8 cellular contexts compared by ENCODE assay signal in genomic region chr1:39672551-39672947, GRCh38. TPM values are rescaled to one million over a fixed set of nuclear protein-coding genes. Genes with fewer than 3 reads are reported as not detected.
DNase-seq lines count a peak whose midpoint lies in the region; ATAC-seq and TF ChIP-seq lines count a peak whose summit lies in the region.

No MANE protein-coding gene starts in this region.

- H3K9ac ChIP-seq in GM23248: no peak overlapping the region

- H3K9me2 ChIP-seq in GM23248 (ENCODE audit: insufficient read depth): no peaks in the 10 kb centered on the region

- H3K27me3 ChIP-seq in GM23248 (replicated peaks; ENCODE audit: insufficient read depth): peaks cover 43% of the 10 kb centered on the region

- no peaks in the 10 kb centered on the region for H3K79me2 ChIP-seq in GM23248 (ENCODE audit: insufficient read depth)

- DNase-seq in GM23248 (peak; percentile 18), germinal center (ENCODE audit: low spot score) (peak; percentile 38), NCI-H1105 treated with DMSO at 0.1 percent for 48 hours (lab: John Stamatoyannopoulos, UW) (no peak)
- peak; percentile 49 for DNase-seq in activated CD8-positive, alpha-beta memory T cell treated with anti-CD3 and anti-CD28 coated beads, Interleukin-2, amount 50 U/mL, for 4 hours
- DNase-seq in stimulated activated CD8-positive, alpha-beta memory T cell treated with anti-CD3 and anti-CD28 coated beads, Interleukin-4, amount 100 ng/mL, for 48 hours: peak; percentile 52
- no peak for DNase-seq in NK-92 treated with Interleukin-12 subunit alpha and Interleukin-12 subunit beta, amount 100 ng/mL, for 24 hours (lab: John Stamatoyannopoulos, UW)

- H3K9me3 ChIP-seq in GM23248 (ENCODE audit: low read depth): no peaks in the 10 kb centered on the region

- no peaks in the 10 kb centered on the region for H3K36me3 ChIP-seq in GM23248 (ENCODE audit: low read depth)

- no peak overlapping the region for H3K27ac ChIP-seq in 22Rv1
- H3K27ac ChIP-seq in GM23248: no peak overlapping the region

- peak; percentile 51 for TF ChIP-seq CTCF in 22Rv1 (IDR thresholded peaks at IDR 0.05)

- H3K4me3 ChIP-seq in GM23248: peak overlapping the region; percentile 68; the same call in 1 of the 2 replicates

- no peak for ATAC-seq in HG03354 (IDR thresholded peaks at IDR 0.05; ENCODE audit: poor library complexity, severe bottlenecking, unreplicated experiment)

- no peak overlapping the region for H2AFZ ChIP-seq in GM23248

- no peaks in the 10 kb centered on the region for H4K20me1 ChIP-seq in GM23248 (ENCODE audit: insufficient read depth)

- no peaks in the 10 kb centered on the region for H3K4me1 ChIP-seq in GM23248 (ENCODE audit: insufficient read depth)

- in situ Hi-C loops in GM23248 (cut with MboI): no loop called here

- no peaks in the 10 kb centered on the region for H3F3A ChIP-seq in GM23248 (ENCODE audit: insufficient read depth)

- WGBS in GM23248 (ENCODE audit: low coverage in 1 of 2, low lambda C conversion rate in 2 of 2, missing lambda C conversion rate in 2 of 2), 2 experiments: 21 to 30% methylated on average over 11 to 12 of the region's 12 CpGs

- peak overlapping the region; percentile 81 for H3K4me2 ChIP-seq in GM23248 (ENCODE audit: unreplicated experiment)

RNA-seq across cellular contexts. Expression of gene NT5C1A, which starts 0.6 kb away (rescaled TPM):
- total RNA-seq in GM23248 (2014; rRNA removed; shearing (Covaris generic)): not detected in 2 replicates
- not detected in 2 replicates for polyA plus RNA-seq in GM23248 (2016; fragmentation: Nextera tagmentation; extraction: Ambion mirVana)

RNA-seq across cellular contexts. Expression of gene HPCAL4, which starts 18.7 kb away (rescaled TPM):
- not detected in 2 replicates for total RNA-seq in GM23248 (2014; rRNA removed; shearing (Covaris generic))
- not detected in 2 replicates for polyA plus RNA-seq in GM23248 (2016; fragmentation: Nextera tagmentation; extraction: Ambion mirVana)

RNA-seq across cellular contexts. Expression of gene HEYL, which starts 33.1 kb away (rescaled TPM):
- total RNA-seq in GM23248 (2014; rRNA removed; shearing (Covaris generic)): not detected in 2 replicates
- polyA plus RNA-seq in GM23248 (2016; fragmentation: Nextera tagmentation; extraction: Ambion mirVana): not detected in 2 replicates

Comparison
In these comparisons a context has a peak if more than half of its experiments do, and no peak if none do; other contexts are left out.
1. DNase-seq: peak in GM23248 (single experiment), activated CD8-positive, alpha-beta memory T cell treated with anti-CD3 and anti-CD28 coated beads, Interleukin-2, amount 50 U/mL, for 4 hours (single experiment), germinal center (single experiment) and stimulated activated CD8-positive, alpha-beta memory T cell treated with anti-CD3 and anti-CD28 coated beads, Interleukin-4, amount 100 ng/mL, for 48 hours (single experiment); none in NCI-H1105 treated with DMSO at 0.1 percent for 48 hours (single experiment) and NK-92 treated with Interleukin-12 subunit alpha and Interleukin-12 subunit beta, amount 100 ng/mL, for 24 hours (single experiment).